31 cellular contexts compared by ENCODE assay signal in the genomic region with DNA sequence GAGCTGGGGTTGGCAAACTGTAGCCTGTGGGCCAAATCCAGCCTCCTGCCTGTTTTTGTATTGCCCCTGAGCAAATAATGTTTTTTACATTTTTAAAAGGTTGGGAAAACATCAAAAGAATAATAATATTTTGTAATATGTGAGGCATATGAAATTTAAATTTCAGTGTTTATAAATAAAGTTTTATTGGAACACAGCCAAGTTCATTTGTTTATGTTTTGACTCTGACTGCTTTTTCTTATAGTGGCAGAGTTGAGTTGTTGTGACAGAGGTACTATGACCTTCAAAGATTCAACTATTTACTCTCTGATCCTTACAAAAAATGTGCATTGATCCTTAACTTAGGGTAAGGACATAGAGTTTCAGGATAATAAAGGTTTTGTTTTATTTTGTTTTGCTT.
"Had no signal": no experiment of that assay in that cellular context is flagged by ENCODE, and none has a peak within 500 bp of the region (broad histone marks: within the 10 kb centered on the region; RNA-seq: fewer than 3 reads in every experiment).

No MANE protein-coding gene starts in this region.

- DNase-seq: activated B cell treated with CpG ODN at 0.5 μM for 24 hours; activated CD4-positive, alpha-beta T cell treated with anti-CD3 and anti-CD28 coated beads for 48 hours; activated CD4-positive, alpha-beta T cell treated with anti-CD3 and anti-CD28 coated beads, Interleukin-2, amount 50 U/mL, for 1 hour; activated CD4-positive, alpha-beta T cell treated with anti-CD3 and anti-CD28 coated beads, Interleukin-2, amount 50 U/mL, for 48 hours; activated CD8-positive, alpha-beta memory T cell treated with anti-CD3 and anti-CD28 coated beads, Interleukin-2, amount 10 ng/mL, durations not matched to agents 7 days and 5 days; activated CD8-positive, alpha-beta memory T cell treated with anti-CD3 and anti-CD28 coated beads, Interleukin-2, amount 50 U/mL, for 4 hours; activated CD8-positive, alpha-beta T cell treated with anti-CD3 and anti-CD28 coated beads for 36 hours; activated effector memory CD4-positive, alpha-beta T cell treated with anti-CD3 and anti-CD28 coated beads, Interleukin-2, amount 50 U/mL, for 16 hours; activated naive CD4-positive, alpha-beta T cell treated with anti-CD3 and anti-CD28 coated beads for 36 hours; activated naive CD8-positive, alpha-beta T cell treated with anti-CD3 and anti-CD28 coated beads for 36 hours; activated naive CD8-positive, alpha-beta T cell treated with anti-CD3 and anti-CD28 coated beads, Interleukin-2, amount 50 U/mL, for 24 hours; activated T-cell treated with anti-CD3 and anti-CD28 coated beads, Interleukin-2, amount 50 U/mL, for 1 hour; activated T-cell treated with anti-CD3 and anti-CD28 coated beads, Interleukin-2, amount 50 U/mL, for 48 hours; adrenal gland; amygdala; aorta; body of pancreas; caudate nucleus; colonic mucosa; effector CD8-positive, alpha-beta T cell; esophagus squamous epithelium; foreskin melanocyte; head of caudate nucleus; T-helper 1 cell; T-helper 17 cell; T1000; WERI-Rb-1 had no signal

- H3K4me3 ChIP-seq: adrenal gland, body of pancreas, colonic mucosa, esophagus squamous epithelium had no signal

- H3K36me3 ChIP-seq: adrenal gland, colonic mucosa, esophagus squamous epithelium, WERI-Rb-1 had no signal

- FAIRE-seq: endometrium, endothelial cell of umbilical vein had no signal

- ATAC-seq: activated CD4-positive, CD25-positive, alpha-beta regulatory T cell treated with anti-CD3 and anti-CD28 coated beads, Interleukin-2, amount 50 U/mL, for 24 hours; activated CD8-positive, alpha-beta memory T cell treated with anti-CD3 and anti-CD28 coated beads, Interleukin-2, amount 10 ng/mL, durations not matched to agents 7 days and 5 days; activated CD8-positive, alpha-beta T cell treated with anti-CD3 and anti-CD28 coated beads for 36 hours; activated naive CD8-positive, alpha-beta T cell treated with anti-CD3 and anti-CD28 coated beads, Interleukin-2, amount 50 U/mL, for 24 hours; body of pancreas; T-helper 17 cell had no signal

- H3K4me1 ChIP-seq: colonic mucosa had no signal

- H3K9me3 ChIP-seq: adrenal gland, body of pancreas, colonic mucosa, esophagus squamous epithelium had no signal

- H3K27me3 ChIP-seq: adrenal gland, body of pancreas, colonic mucosa, esophagus squamous epithelium had no signal

- H3K27ac ChIP-seq: body of pancreas, colonic mucosa, epithelial cell of prostate, WERI-Rb-1 had no signal
